ENCODE assay signal across 12 cellular contexts in genomic region chr1:40796939-40797667, GRCh38. TPM values are rescaled to one million over a fixed set of nuclear protein-coding genes. Genes with fewer than 3 reads are reported as not detected.
DNase-seq lines count a peak whose midpoint lies in the region; ATAC-seq and TF ChIP-seq lines count a peak whose summit lies in the region.
"Had no signal": no experiment of that assay in that cellular context is flagged by ENCODE, and none has a peak within 500 bp of the region (broad histone marks: within the 10 kb centered on the region; RNA-seq: fewer than 3 reads in every experiment).

No MANE protein-coding gene starts in this region.

- H3K27ac ChIP-seq in skeletal muscle tissue (ENCODE audit: low read depth, low read length), result peak overlapping the region; percentile 48
- H3K27ac ChIP-seq: 22Rv1 had no signal

- in situ Hi-C loops in GM13977 (cut with MboI; ENCODE audit: low pct_unique_long_range_greater_than_20kb, low sequenced_read_pairs, unreplicated experiment), result no loop called here

- TF ChIP-seq POLR2A in GM18505 (IDR thresholded peaks at IDR 0.05; ENCODE audit: borderline replicate concordance, extremely low read depth, insufficient read depth, insufficient read length), result no peak

- ATAC-seq in GM18505 (IDR thresholded peaks at IDR 0.05; ENCODE audit: unreplicated experiment), result no peak

- H3K27me3 ChIP-seq in skeletal muscle tissue (ENCODE audit: control insufficient read depth in 3 of 3, insufficient read depth in 3 of 3, low read length in 3 of 3), result no peaks in the 10 kb centered on the region

- H3K9me3 ChIP-seq in skeletal muscle tissue (ENCODE audit: control insufficient read depth in 3 of 3, low read length in 3 of 3), result no peaks in the 10 kb centered on the region

- peaks cover 56 to 80% (median 63%) of the 10 kb centered on the region in 3 donors for H3K4me1 ChIP-seq in skeletal muscle tissue (ENCODE audit: control insufficient read depth in 3 of 3, insufficient read depth in 3 of 3, low read length in 3 of 3)

- TF ChIP-seq CTCF in GM13977 (IDR thresholded peaks at IDR 0.05; ENCODE audit: extremely low read depth, insufficient read depth, missing control alignments), result no peak

- peak overlapping the region in 2 of 3 donors; percentile 1 to 53 for H3K4me3 ChIP-seq in skeletal muscle tissue (ENCODE audit: low read length in 3 of 3)

- H3K36me3 ChIP-seq in skeletal muscle tissue (ENCODE audit: control insufficient read depth in 3 of 3, insufficient read depth in 3 of 3, low read length in 3 of 3), result no peaks in the 10 kb centered on the region

- DNase-seq in DMS 273 (lab: John Stamatoyannopoulos, UW; ENCODE audit: unreplicated experiment) (peak; percentile 88), DMS 273 treated with DMSO at 0.1 percent for 48 hours (lab: John Stamatoyannopoulos, UW) (no peak), RPMI7951 (ENCODE audit: low read depth) (peak; percentile 51), fibroblast of gingiva (ENCODE audit: low read depth) (peak; percentile 61), GM13977 (ENCODE audit: low spot score) (no peak)
- no peak for DNase-seq in effector CD8-positive, alpha-beta T cell (lab: John Stamatoyannopoulos, UW)
- DNase-seq: activated T-cell treated with anti-CD3 and anti-CD28 coated beads, Interleukin-2, amount 50 U/mL, for 1 hour; NCI-H345; SW 1271 had no signal

- peak overlapping the region in 2 of 3 donors; percentile 17 to 34 for H3K9ac ChIP-seq in skeletal muscle tissue (ENCODE audit: low read depth in 1 of 3, low read length in 3 of 3)

RNA-seq across cellular contexts. Expression of gene KCNQ4, which starts 13.5 kb away (rescaled TPM):
- not detected in 2 replicates for total RNA-seq in RPMI7951 (2014; rRNA removed; shearing (Covaris generic))
- total RNA-seq in skeletal muscle tissue, result 4.2 TPM

Comparison
In these comparisons a context has a peak if more than half of its experiments do, and no peak if none do; other contexts are left out.
1. DNase-seq: peak in DMS 273 (single experiment), RPMI7951 (single experiment) and fibroblast of gingiva (single experiment); none in DMS 273 treated with DMSO at 0.1 percent for 48 hours (single experiment), effector CD8-positive, alpha-beta T cell (single experiment) and GM13977 (single experiment).